Comparison of ENCODE assay signal across 1 cellular context in genomic region chr7:116671681-116672595, GRCh38.
TF ChIP-seq lines count a peak whose summit lies in the region.

TSS of gene MET (plus strand) at chr7:116672196. CDS start at chr7:116699085, 26,889 bp downstream.

TF ChIP-seq in HepG2, 621 proteins besides CTCF, POLR2A, EP300 and RAD21 (continued from another document and continues in another):
- TF ChIP-seq RERE (CRISPR knock-in tag; IDR thresholded peaks at IDR 0.05; ENCODE audit: low read depth), result peak; percentile 23; the same call in 1 of the 2 replicates
- peak; percentile 87 for TF ChIP-seq ZFP91 (CRISPR knock-in tag; IDR thresholded peaks at IDR 0.05; ENCODE audit: borderline replicate concordance)
- TF ChIP-seq ZNF530 (CRISPR knock-in tag; IDR thresholded peaks at IDR 0.05; ENCODE audit: low read depth), result no peak
- no peak for TF ChIP-seq TCF7L2 (IDR thresholded peaks at IDR 0.05; ENCODE audit: low read depth, low read length)
- TF ChIP-seq TAF15 (IDR thresholded peaks at IDR 0.05; ENCODE audit: low read depth, low read length, poor library complexity, severe bottlenecking), result no peak
- peak; percentile 92; the same call in 1 of the 2 replicates for TF ChIP-seq THAP8 (CRISPR knock-in tag; IDR thresholded peaks at IDR 0.05; ENCODE audit: borderline replicate concordance)
- peak; percentile 54; the same call in 1 of the 2 replicates for TF ChIP-seq ZNF501 (CRISPR knock-in tag; IDR thresholded peaks at IDR 0.05)
- no peak for TF ChIP-seq ZNF333 (CRISPR knock-in tag; IDR thresholded peaks at IDR 0.05; ENCODE audit: borderline replicate concordance)
- peak; percentile 76; the same call in 1 of the 2 replicates for TF ChIP-seq CSRNP2 (CRISPR knock-in tag; conservative IDR thresholded peaks at IDR 0.05; ENCODE audit: low read depth)
- peak; percentile 86 for TF ChIP-seq ZNF556 (CRISPR knock-in tag; IDR thresholded peaks at IDR 0.05; ENCODE audit: borderline replicate concordance)
- TF ChIP-seq ZNF75D (CRISPR knock-in tag; IDR thresholded peaks at IDR 0.05; ENCODE audit: borderline replicate concordance), result no peak
- TF ChIP-seq RARA (CRISPR knock-in tag; IDR thresholded peaks at IDR 0.05), result peak; percentile 60; the same call in 1 of the 2 replicates
- TF ChIP-seq ZNF605 (CRISPR knock-in tag; IDR thresholded peaks at IDR 0.05), result peak; percentile 78; the same call in 1 of the 2 replicates
- TF ChIP-seq ONECUT2 (CRISPR knock-in tag; IDR thresholded peaks at IDR 0.05), result no peak
- peak; percentile 40; the same call in 1 of the 2 replicates for TF ChIP-seq CREBL2 (CRISPR knock-in tag; IDR thresholded peaks at IDR 0.05; ENCODE audit: borderline replicate concordance)
- TF ChIP-seq ZSCAN9 (CRISPR knock-in tag; IDR thresholded peaks at IDR 0.05; ENCODE audit: borderline replicate concordance), result 0 out of 2 replicates have a peak, but pooled peaks have one; percentile 16
- TF ChIP-seq FOXO1 (CRISPR knock-in tag; IDR thresholded peaks at IDR 0.05), result peak; percentile 49; the same call in 1 of the 2 replicates
- 0 out of 2 replicates have a peak, but pooled peaks have one; percentile 83 for TF ChIP-seq ZNF234 (CRISPR knock-in tag; conservative IDR thresholded peaks at IDR 0.05)
- no peak for TF ChIP-seq SETDB1 (CRISPR knock-in tag; IDR thresholded peaks at IDR 0.05; ENCODE audit: borderline replicate concordance)
- no peak for TF ChIP-seq HMGXB3 (CRISPR knock-in tag; IDR thresholded peaks at IDR 0.05; ENCODE audit: borderline replicate concordance)
- no peak for TF ChIP-seq ZFAT (CRISPR knock-in tag; conservative IDR thresholded peaks at IDR 0.05)
- TF ChIP-seq DMAP1 (CRISPR knock-in tag; IDR thresholded peaks at IDR 0.05), result peak; percentile 83; the same call in 1 of the 2 replicates
- TF ChIP-seq MAFK (conservative IDR thresholded peaks at IDR 0.05 in 1 of 2, IDR thresholded peaks at IDR 0.05 in 1 of 2; ENCODE audit: low read length in 2 of 2), result no peak
- TF ChIP-seq ZBTB2 (CRISPR knock-in tag; IDR thresholded peaks at IDR 0.05; ENCODE audit: low read depth), result peak; percentile 77
- no peak for TF ChIP-seq ZNF83 (CRISPR knock-in tag; IDR thresholded peaks at IDR 0.05; ENCODE audit: borderline replicate concordance)
- no peak for TF ChIP-seq SP2 (CRISPR knock-in tag; IDR thresholded peaks at IDR 0.05)
- no peak; the same call in 1 of the 2 replicates for TF ChIP-seq ZC3H4 (CRISPR knock-in tag; IDR thresholded peaks at IDR 0.05; ENCODE audit: borderline replicate concordance)
- TF ChIP-seq NAIF1 (CRISPR knock-in tag; IDR thresholded peaks at IDR 0.05; ENCODE audit: borderline replicate concordance), result no peak
- no peak for TF ChIP-seq MAZ (IDR thresholded peaks at IDR 0.05; ENCODE audit: borderline replicate concordance, low read depth, low read length)
- peak; percentile 89 for TF ChIP-seq MAZ (CRISPR knock-in tag; IDR thresholded peaks at IDR 0.05; ENCODE audit: low read depth)
- TF ChIP-seq TMF1 (CRISPR knock-in tag; IDR thresholded peaks at IDR 0.05; ENCODE audit: low read depth), result peak; percentile 76
- TF ChIP-seq KLF12 (CRISPR knock-in tag; IDR thresholded peaks at IDR 0.05; ENCODE audit: borderline replicate concordance), result no peak; the same call in 1 of the 2 replicates
- 0 out of 2 replicates have a peak, but pooled peaks have one; percentile 49 for TF ChIP-seq CHCHD3 (CRISPR knock-in tag; IDR thresholded peaks at IDR 0.05)
- TF ChIP-seq ZBTB21 (CRISPR knock-in tag; IDR thresholded peaks at IDR 0.05), result no peak
- TF ChIP-seq GLMP (CRISPR knock-in tag; IDR thresholded peaks at IDR 0.05; ENCODE audit: borderline replicate concordance), result no peak
- peak; percentile 88 for TF ChIP-seq MXD4 (CRISPR knock-in tag; IDR thresholded peaks at IDR 0.05)
- no peak for TF ChIP-seq ZBTB43 (CRISPR knock-in tag; conservative IDR thresholded peaks at IDR 0.05)
- 0 out of 2 replicates have a peak, but pooled peaks have one; percentile 69 for TF ChIP-seq ZNF510 (CRISPR knock-in tag; IDR thresholded peaks at IDR 0.05; ENCODE audit: low read depth)
- peak; percentile 82 for TF ChIP-seq GABPB1 (CRISPR knock-in tag; IDR thresholded peaks at IDR 0.05)
- peak; percentile 85 for TF ChIP-seq KMT2A (CRISPR knock-in tag; IDR thresholded peaks at IDR 0.05)
- peak; percentile 76 for TF ChIP-seq ZFX (CRISPR knock-in tag; IDR thresholded peaks at IDR 0.05; ENCODE audit: low read depth)
- peak; percentile 82 for TF ChIP-seq BCL3 (CRISPR knock-in tag; IDR thresholded peaks at IDR 0.05)
